13 cellular contexts compared by ENCODE assay signal in genomic region chr4:20520901-20521300, GRCh38.
DNase-seq lines count a peak whose midpoint lies in the region; TF ChIP-seq lines count a peak whose summit lies in the region.
"Had no signal": no experiment of that assay in that cellular context is flagged by ENCODE, and none has a peak within 500 bp of the region (broad histone marks: within the 10 kb centered on the region; RNA-seq: fewer than 3 reads in every experiment).

No MANE protein-coding gene starts in this region.

- H3K27me3 Mint-ChIP-seq in chondrocyte (ENCODE audit: low read depth) = no peaks in the 10 kb centered on the region

- H3K9me3 Mint-ChIP-seq in chondrocyte (ENCODE audit: low read depth) = no peaks in the 10 kb centered on the region
- H3K9me3 Mint-ChIP-seq: T-helper 1 cell treated with Interleukin-12 subunit alpha and Interleukin-12 subunit beta and Interleukin-4 antibody, amounts not matched to agents 30 μg/mL and 1 μg/mL, for 36 hours had no signal

- H3K36me3 Mint-ChIP-seq in chondrocyte (ENCODE audit: low read depth) = peaks cover 4% of the 10 kb centered on the region

- DNase-seq in AG08396 (ENCODE audit: low spot score) (peak; percentile 58), LHCN-M2 (ENCODE audit: low read depth) (peak; percentile 77), chondrocyte (ENCODE audit: low spot score) (no peak), kidney glomerular epithelial cell (lab: John Stamatoyannopoulos, UW) (peak; percentile 81), activated gamma-delta T cell treated with Interleukin-2 at 50 U/mL for 16 hours (no peak), NCI-H2196 (lab: John Stamatoyannopoulos, UW; ENCODE audit: unreplicated experiment) (no peak), DMS79 (lab: John Stamatoyannopoulos, UW) (no peak), NCI-H2081 (lab: John Stamatoyannopoulos, UW) (no peak)
- DNase-seq: activated CD4-positive, alpha-beta T cell treated with anti-CD3 and anti-CD28 coated beads for 48 hours; aorta; DMS53; occipital lobe had no signal

- no peak overlapping the region for H3K4me3 Mint-ChIP-seq in chondrocyte (ENCODE audit: unreplicated experiment)
- H3K4me3 Mint-ChIP-seq: T-helper 1 cell treated with Interleukin-12 subunit alpha and Interleukin-12 subunit beta and Interleukin-4 antibody, amounts not matched to agents 30 μg/mL and 1 μg/mL, for 36 hours had no signal

- peaks cover 9% of the 10 kb centered on the region for H3K4me1 Mint-ChIP-seq in chondrocyte (ENCODE audit: low read depth)

- no peak for TF ChIP-seq CTCF in chondrocyte (IDR thresholded peaks at IDR 0.05)

- peak overlapping the region; percentile 41 for H3K27ac Mint-ChIP-seq in chondrocyte (ENCODE audit: unreplicated experiment)
- H3K27ac Mint-ChIP-seq: T-helper 1 cell treated with Interleukin-12 subunit alpha and Interleukin-12 subunit beta and Interleukin-4 antibody, amounts not matched to agents 30 μg/mL and 1 μg/mL, for 36 hours had no signal

Comparison
In these comparisons a context has a peak if more than half of its experiments do, and no peak if none do; other contexts are left out.
1. DNase-seq: peak in AG08396 (single experiment), LHCN-M2 (single experiment) and kidney glomerular epithelial cell (single experiment); none in chondrocyte (single experiment), activated gamma-delta T cell treated with Interleukin-2 at 50 U/mL for 16 hours (single experiment), NCI-H2196 (single experiment), DMS79 (single experiment) and NCI-H2081 (0 of 2).